In the genomic region with DNA sequence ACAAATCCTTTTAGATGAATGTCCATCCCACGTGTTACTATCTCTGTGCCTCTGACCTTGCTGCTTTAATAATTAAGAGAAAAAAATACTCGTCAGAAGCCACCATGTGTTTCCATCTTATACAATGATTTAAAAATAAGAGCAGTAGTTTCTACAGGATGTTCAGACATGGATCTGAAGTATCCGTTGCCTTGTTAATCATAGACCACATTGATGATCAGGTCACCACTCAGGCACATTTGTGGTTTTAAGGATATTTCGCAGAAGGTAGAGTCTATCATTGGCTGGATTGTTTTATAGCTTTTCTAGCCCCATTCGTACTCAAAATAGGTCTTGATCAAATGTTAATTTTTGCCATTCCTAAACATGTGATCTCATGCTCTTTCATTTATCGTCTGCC, we compare ENCODE assay signal across 24 cellular contexts.
DNase-seq lines count a peak whose midpoint lies in the region; ATAC-seq, FAIRE-seq and TF ChIP-seq lines count a peak whose summit lies in the region.
"Had no signal": no experiment of that assay in that cellular context is flagged by ENCODE, and none has a peak within 500 bp of the region (broad histone marks: within the 10 kb centered on the region; RNA-seq: fewer than 3 reads in every experiment).

No MANE protein-coding gene starts in this region.

- H4K5ac ChIP-seq in IMR-90 (ENCODE audit: low read depth, low read length) = peak overlapping the region; percentile 78; the same call in 1 of the 2 replicates

- H2BK15ac ChIP-seq in IMR-90 (ENCODE audit: low read depth, low read length) = peak overlapping the region; percentile 76; the same call in 2 of the 3 replicates

- no peak overlapping the region; the same call in 1 of the 2 replicates for H3K4me2 ChIP-seq in IMR-90 (ENCODE audit: low read depth, low read length)

- peak overlapping the region; percentile 80; the same call in 1 of the 2 replicates for H4K91ac ChIP-seq in IMR-90 (ENCODE audit: insufficient read depth, low read depth, low read length)

- no peak for ATAC-seq in IMR-90 (ENCODE audit: low read depth)
- no peak for ATAC-seq in activated T-cell treated with anti-CD3 and anti-CD28 coated beads, Interleukin-2, amount 50 U/mL, for 4 hours
- ATAC-seq: GM12878, HCT116 had no signal

- H3K9me1 ChIP-seq in IMR-90 (ENCODE audit: insufficient read depth, low read length) = peaks cover 2% of the 10 kb centered on the region; the same call in 1 of the 2 replicates

- peak overlapping the region; percentile 73 for H2BK5ac ChIP-seq in IMR-90 (ENCODE audit: low read depth, low read length, poor library complexity, severe bottlenecking)

- peak overlapping the region; percentile 85; the same call in 1 of the 2 replicates for H2BK120ac ChIP-seq in IMR-90 (ENCODE audit: low read depth, low read length)

- H3K79me1 ChIP-seq in IMR-90 (ENCODE audit: low read depth in 1 of 2, low read length in 2 of 2) = peaks cover 22 to 31% of the 10 kb centered on the region in 2 experiments

- TF ChIP-seq CTCF in IMR-90 (conservative IDR thresholded peaks at IDR 0.05; ENCODE audit: low read depth, low read length) (no peak), astrocyte of the spinal cord (IDR thresholded peaks at IDR 0.05; ENCODE audit: low read depth, low read length) (no peak), brain microvascular endothelial cell (IDR thresholded peaks at IDR 0.05; ENCODE audit: low read depth, low read length, missing control alignments) (no peak), BE2C (IDR thresholded peaks at IDR 0.05; ENCODE audit: low read depth, low read length) (no peak)

- peaks cover 10% of the 10 kb centered on the region for H3K9me3 Mint-ChIP-seq in activated T-cell treated with anti-CD3 and anti-CD28 coated beads, Interleukin-2, amount 50 U/mL, for 4 hours

- no TSS peak for BruUV-seq in IMR-90 (replicated peaks; lab: Mats Ljungman, UMichigan)

- no peak for TF ChIP-seq RAD21 in IMR-90 (IDR thresholded peaks at IDR 0.05; ENCODE audit: low read length)

- H2BK20ac ChIP-seq in IMR-90 (ENCODE audit: low read depth, low read length) = peak overlapping the region; percentile 89

- peak overlapping the region; percentile 88 for H3K4ac ChIP-seq in IMR-90 (ENCODE audit: low read depth, low read length)

- H2AFZ ChIP-seq in ACC112 (ENCODE audit: low read length, unreplicated experiment) (peak overlapping the region; percentile 8), IMR-90 (replicated peaks; ENCODE audit: low read length, poor library complexity) (no peak overlapping the region)

- no peak overlapping the region for H3K4me3 ChIP-seq in ACC112 (ENCODE audit: low read depth, low read length)
- no peak overlapping the region for H3K4me3 ChIP-seq in IMR-90 (ENCODE audit: insufficient read depth, low read depth, low read length)
- H3K4me3 ChIP-seq in astrocyte of the spinal cord (ENCODE audit: low read depth, low read length) = no peak overlapping the region
- H3K4me3 ChIP-seq in brain microvascular endothelial cell (ENCODE audit: low read depth, low read length) = no peak overlapping the region
- no peak overlapping the region for H3K4me3 ChIP-seq in BE2C (ENCODE audit: low read depth, low read length)
- H3K4me3 ChIP-seq: GM12878 had no signal

- H3K4me1 ChIP-seq in ACC112 (ENCODE audit: control insufficient read depth, insufficient read depth, low read length, unreplicated experiment) (peaks cover 15% of the 10 kb centered on the region), IMR-90 (ENCODE audit: control insufficient read depth, insufficient read depth, low read length) (peaks cover 6% of the 10 kb centered on the region), BE2C (peaks cover 7% of the 10 kb centered on the region; the same call in 1 of the 2 replicates)

- no peak overlapping the region for H3K27ac ChIP-seq in ACC112 (ENCODE audit: low read depth, low read length)
- H3K27ac ChIP-seq in IMR-90 (ENCODE audit: insufficient read depth, low read length) = no peak overlapping the region
- no peak overlapping the region for H3K27ac ChIP-seq in brain microvascular endothelial cell
- H3K27ac ChIP-seq: 22Rv1 had no signal

- no peak overlapping the region; the same call in 1 of the 2 replicates for H3K23ac ChIP-seq in IMR-90 (ENCODE audit: low read depth, low read length)

- no peak for TF ChIP-seq POLR2A in H54 (IDR thresholded peaks at IDR 0.05; ENCODE audit: low read depth, low read length)
- TF ChIP-seq POLR2A in IMR-90 (IDR thresholded peaks at IDR 0.05; ENCODE audit: low read depth, low read length) = no peak

- no peaks in the 10 kb centered on the region for H3K27me3 Mint-ChIP-seq in activated T-cell treated with anti-CD3 and anti-CD28 coated beads, Interleukin-2, amount 50 U/mL, for 4 hours (ENCODE audit: low read depth)
- H3K27me3 Mint-ChIP-seq: CD4-positive, alpha-beta memory T cell had no signal

- H4K8ac ChIP-seq in IMR-90 (ENCODE audit: low read depth in 2 of 2, low read length in 2 of 2) = peak overlapping the region; percentile 24 to 86; a peak in 3 of 4 replicates

- H3K9me3 ChIP-seq in IMR-90 (ENCODE audit: control insufficient read depth, insufficient read depth, low read length) = no peaks in the 10 kb centered on the region
- no peaks in the 10 kb centered on the region for H3K9me3 ChIP-seq in BE2C

- no peak for DNase-seq in H54 (ENCODE audit: insufficient read length, low spot score)
- DNase-seq in IMR-90 = peak; percentile 15
- peak; percentile 44 for DNase-seq in astrocyte of the spinal cord (ENCODE audit: low read depth, low spot score)
- DNase-seq in posterior vena cava (ENCODE audit: low spot score) = no peak
- DNase-seq in brain microvascular endothelial cell = no peak
- no peak for DNase-seq in activated T-cell treated with anti-CD3 and anti-CD28 coated beads, Interleukin-2, amount 50 U/mL, for 4 hours
- DNase-seq in BE2C = no peak
- DNase-seq: ACHN; AML-193; C1 segment of cervical spinal cord; Calu3; CD4-positive, alpha-beta memory T cell; COR-L47; DMS53; DND-41; GDM1; GOT3; H7 had no signal

- H2AK9ac ChIP-seq in IMR-90 (replicated peaks; ENCODE audit: low read depth, low read length, poor library complexity) = no peak overlapping the region

- CTCF ChIA-PET in IMR-90 (lab: Yijun Ruan, JAX) = no interaction called here

- peak; percentile 93 for FAIRE-seq in H54 (lab: Jason Lieb, UNC)
- FAIRE-seq: A204.1, GM12878, GM19239 had no signal

- H3K27me3 ChIP-seq in ACC112 (ENCODE audit: insufficient read depth, low read length) (no peaks in the 10 kb centered on the region), IMR-90 (ENCODE audit: control insufficient read depth, insufficient read depth, low read length) (no peaks in the 10 kb centered on the region), brain microvascular endothelial cell (replicated peaks) (no peaks in the 10 kb centered on the region), BE2C (no peaks in the 10 kb centered on the region)

- H4K20me1 ChIP-seq in IMR-90 (ENCODE audit: insufficient read depth, low read length) = no peaks in the 10 kb centered on the region

- no peak overlapping the region for H3K4me3 Mint-ChIP-seq in activated T-cell treated with anti-CD3 and anti-CD28 coated beads, Interleukin-2, amount 50 U/mL, for 4 hours
- H3K4me3 Mint-ChIP-seq: CD4-positive, alpha-beta memory T cell had no signal

- POLR2A ChIA-PET in IMR-90 (lab: Charles Lee; ENCODE audit: unreplicated experiment) = interaction anchor here (0.6 to 1.8 kb wide), 3 partner anchors 19 to 903 kb away, joined by 3 to 7 read pairs (median 5); no protein-coding TSS in a partner anchor

- H3K4me1 Mint-ChIP-seq in activated T-cell treated with anti-CD3 and anti-CD28 coated beads, Interleukin-2, amount 50 U/mL, for 4 hours (ENCODE audit: low read depth) = no peaks in the 10 kb centered on the region
- H3K4me1 Mint-ChIP-seq: CD4-positive, alpha-beta memory T cell had no signal

- peak overlapping the region; percentile 78 for H3K14ac ChIP-seq in IMR-90 (replicated peaks; ENCODE audit: low read depth, low read length)

- dilution Hi-C loops in IMR-90 (cut with HindIII; ENCODE audit: low sequenced_read_pairs, unreplicated experiment) = no loop called here

- H3K79me2 ChIP-seq in ACC112 (ENCODE audit: control insufficient read depth, insufficient read depth, low read length, unreplicated experiment) = no peaks in the 10 kb centered on the region

- WGBS in IMR-90 (ENCODE audit: extremely low coverage in 2 of 2, insufficient read length in 1 of 2), 2 experiments = no CpG with 5 or more reads among the region's 6 CpGs

- peak overlapping the region; percentile 84; the same call in 1 of the 2 replicates for H3K18ac ChIP-seq in IMR-90 (ENCODE audit: low read depth, low read length)

- no peaks in the 10 kb centered on the region for H3K36me3 Mint-ChIP-seq in activated T-cell treated with anti-CD3 and anti-CD28 coated beads, Interleukin-2, amount 50 U/mL, for 4 hours (ENCODE audit: insufficient read depth)
- H3K36me3 Mint-ChIP-seq: CD4-positive, alpha-beta memory T cell had no signal

- H2AK5ac ChIP-seq in IMR-90 (ENCODE audit: low read depth, low read length) = peak overlapping the region; percentile 91; the same call in 1 of the 2 replicates

- intact Hi-C loops in IMR-90 (cut with micrococcal nuclease) = no loop called here
- intact Hi-C loops in posterior vena cava (cut with DNase I) = no loop called here

- H3K56ac ChIP-seq in IMR-90 (ENCODE audit: extremely low read depth, insufficient read depth, low read length) = no peak overlapping the region

- H3K36me3 ChIP-seq in ACC112 (ENCODE audit: insufficient read depth, low read length) (no peaks in the 10 kb centered on the region), IMR-90 (ENCODE audit: control insufficient read depth, insufficient read depth, low read length) (no peaks in the 10 kb centered on the region; the same call in 1 of the 2 replicates), brain microvascular endothelial cell (replicated peaks) (no peaks in the 10 kb centered on the region), BE2C (no peaks in the 10 kb centered on the region)

- H3K9ac ChIP-seq in IMR-90 (ENCODE audit: low read depth, low read length) = no peak overlapping the region

- in situ Hi-C loops in IMR-90 (cut with MboI; ENCODE audit: low sequenced_read_pairs) = no loop called here
- in situ Hi-C loops in astrocyte of the spinal cord (cut with HindIII; ENCODE audit: low sequenced_read_pairs) = no loop called here
- in situ Hi-C loops in brain microvascular endothelial cell (cut with HindIII; ENCODE audit: low pct_ligation_motif_present, low sequenced_read_pairs) = no loop called here

TF ChIP-seq in IMR-90, 13 proteins besides CTCF, POLR2A, EP300 and RAD21 (continues in another document):
- TF ChIP-seq, protein P1, sequence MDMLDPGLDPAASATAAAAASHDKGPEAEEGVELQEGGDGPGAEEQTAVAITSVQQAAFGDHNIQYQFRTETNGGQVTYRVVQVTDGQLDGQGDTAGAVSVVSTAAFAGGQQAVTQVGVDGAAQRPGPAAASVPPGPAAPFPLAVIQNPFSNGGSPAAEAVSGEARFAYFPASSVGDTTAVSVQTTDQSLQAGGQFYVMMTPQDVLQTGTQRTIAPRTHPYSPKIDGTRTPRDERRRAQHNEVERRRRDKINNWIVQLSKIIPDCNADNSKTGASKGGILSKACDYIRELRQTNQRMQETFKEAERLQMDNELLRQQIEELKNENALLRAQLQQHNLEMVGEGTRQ (IDR thresholded peaks at IDR 0.05; ENCODE audit: low read depth, low read length) = no peak
- TF ChIP-seq BHLHE40 (IDR thresholded peaks at IDR 0.05; ENCODE audit: low read depth, low read length) (no peak), RFX5 (IDR thresholded peaks at IDR 0.05; ENCODE audit: low read depth, low read length) (no peak), FOS (IDR thresholded peaks at IDR 0.05; ENCODE audit: low read depth, low read length) (no peak)

Comparison
In these comparisons a context has a peak if more than half of its experiments do, and no peak if none do; other contexts are left out.
1. DNase-seq: peak in IMR-90 (single experiment) and astrocyte of the spinal cord (single experiment); none in H54 (single experiment), posterior vena cava (single experiment), brain microvascular endothelial cell (single experiment), activated T-cell treated with anti-CD3 and anti-CD28 coated beads, Interleukin-2, amount 50 U/mL, for 4 hours (single experiment) and BE2C (single experiment).